In the genomic region with DNA sequence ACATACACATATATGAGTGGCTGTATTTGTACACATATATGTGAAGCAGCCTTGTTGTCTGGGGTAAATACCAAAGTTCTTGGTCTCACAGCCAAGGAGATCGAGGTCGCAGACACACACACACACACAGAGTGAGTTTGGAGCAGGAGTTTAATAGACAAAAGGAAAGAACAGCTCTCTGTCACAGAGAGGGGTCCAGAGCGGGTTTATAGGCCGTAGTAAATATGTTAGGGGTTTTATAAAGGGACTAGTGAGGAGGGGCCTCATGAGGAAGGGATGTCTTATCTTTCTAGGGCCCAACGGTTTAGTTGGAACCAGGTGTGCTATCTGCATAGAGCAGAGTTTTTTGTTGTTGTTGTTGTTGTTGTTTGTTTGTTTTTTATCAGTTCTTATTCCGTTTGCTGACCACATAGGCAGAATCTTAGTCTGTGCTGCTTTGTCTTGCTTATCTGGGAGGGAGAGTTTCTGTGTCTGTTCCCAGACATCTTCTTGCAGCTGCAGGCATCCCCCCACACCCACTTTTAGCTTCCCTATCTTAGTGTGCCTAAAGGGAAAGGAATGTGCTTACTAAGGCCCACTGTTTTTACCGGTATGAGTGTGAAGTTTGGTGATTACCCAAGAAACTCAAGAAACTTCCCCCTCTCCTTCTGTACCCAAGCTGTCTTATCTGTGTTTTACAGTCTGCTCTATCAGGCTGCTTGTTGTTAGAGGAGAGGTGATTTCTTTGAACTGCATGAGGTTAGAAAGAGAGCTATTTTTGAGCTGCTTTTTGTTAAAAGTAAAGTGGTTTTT, we compare ENCODE assay signal across 1 cellular context.
TF ChIP-seq lines count a peak whose summit lies in the region.

No MANE protein-coding gene starts in this region.

TF ChIP-seq in H1, 55 proteins besides CTCF, POLR2A, EP300 and RAD21:
- TF ChIP-seq, protein P1, sequence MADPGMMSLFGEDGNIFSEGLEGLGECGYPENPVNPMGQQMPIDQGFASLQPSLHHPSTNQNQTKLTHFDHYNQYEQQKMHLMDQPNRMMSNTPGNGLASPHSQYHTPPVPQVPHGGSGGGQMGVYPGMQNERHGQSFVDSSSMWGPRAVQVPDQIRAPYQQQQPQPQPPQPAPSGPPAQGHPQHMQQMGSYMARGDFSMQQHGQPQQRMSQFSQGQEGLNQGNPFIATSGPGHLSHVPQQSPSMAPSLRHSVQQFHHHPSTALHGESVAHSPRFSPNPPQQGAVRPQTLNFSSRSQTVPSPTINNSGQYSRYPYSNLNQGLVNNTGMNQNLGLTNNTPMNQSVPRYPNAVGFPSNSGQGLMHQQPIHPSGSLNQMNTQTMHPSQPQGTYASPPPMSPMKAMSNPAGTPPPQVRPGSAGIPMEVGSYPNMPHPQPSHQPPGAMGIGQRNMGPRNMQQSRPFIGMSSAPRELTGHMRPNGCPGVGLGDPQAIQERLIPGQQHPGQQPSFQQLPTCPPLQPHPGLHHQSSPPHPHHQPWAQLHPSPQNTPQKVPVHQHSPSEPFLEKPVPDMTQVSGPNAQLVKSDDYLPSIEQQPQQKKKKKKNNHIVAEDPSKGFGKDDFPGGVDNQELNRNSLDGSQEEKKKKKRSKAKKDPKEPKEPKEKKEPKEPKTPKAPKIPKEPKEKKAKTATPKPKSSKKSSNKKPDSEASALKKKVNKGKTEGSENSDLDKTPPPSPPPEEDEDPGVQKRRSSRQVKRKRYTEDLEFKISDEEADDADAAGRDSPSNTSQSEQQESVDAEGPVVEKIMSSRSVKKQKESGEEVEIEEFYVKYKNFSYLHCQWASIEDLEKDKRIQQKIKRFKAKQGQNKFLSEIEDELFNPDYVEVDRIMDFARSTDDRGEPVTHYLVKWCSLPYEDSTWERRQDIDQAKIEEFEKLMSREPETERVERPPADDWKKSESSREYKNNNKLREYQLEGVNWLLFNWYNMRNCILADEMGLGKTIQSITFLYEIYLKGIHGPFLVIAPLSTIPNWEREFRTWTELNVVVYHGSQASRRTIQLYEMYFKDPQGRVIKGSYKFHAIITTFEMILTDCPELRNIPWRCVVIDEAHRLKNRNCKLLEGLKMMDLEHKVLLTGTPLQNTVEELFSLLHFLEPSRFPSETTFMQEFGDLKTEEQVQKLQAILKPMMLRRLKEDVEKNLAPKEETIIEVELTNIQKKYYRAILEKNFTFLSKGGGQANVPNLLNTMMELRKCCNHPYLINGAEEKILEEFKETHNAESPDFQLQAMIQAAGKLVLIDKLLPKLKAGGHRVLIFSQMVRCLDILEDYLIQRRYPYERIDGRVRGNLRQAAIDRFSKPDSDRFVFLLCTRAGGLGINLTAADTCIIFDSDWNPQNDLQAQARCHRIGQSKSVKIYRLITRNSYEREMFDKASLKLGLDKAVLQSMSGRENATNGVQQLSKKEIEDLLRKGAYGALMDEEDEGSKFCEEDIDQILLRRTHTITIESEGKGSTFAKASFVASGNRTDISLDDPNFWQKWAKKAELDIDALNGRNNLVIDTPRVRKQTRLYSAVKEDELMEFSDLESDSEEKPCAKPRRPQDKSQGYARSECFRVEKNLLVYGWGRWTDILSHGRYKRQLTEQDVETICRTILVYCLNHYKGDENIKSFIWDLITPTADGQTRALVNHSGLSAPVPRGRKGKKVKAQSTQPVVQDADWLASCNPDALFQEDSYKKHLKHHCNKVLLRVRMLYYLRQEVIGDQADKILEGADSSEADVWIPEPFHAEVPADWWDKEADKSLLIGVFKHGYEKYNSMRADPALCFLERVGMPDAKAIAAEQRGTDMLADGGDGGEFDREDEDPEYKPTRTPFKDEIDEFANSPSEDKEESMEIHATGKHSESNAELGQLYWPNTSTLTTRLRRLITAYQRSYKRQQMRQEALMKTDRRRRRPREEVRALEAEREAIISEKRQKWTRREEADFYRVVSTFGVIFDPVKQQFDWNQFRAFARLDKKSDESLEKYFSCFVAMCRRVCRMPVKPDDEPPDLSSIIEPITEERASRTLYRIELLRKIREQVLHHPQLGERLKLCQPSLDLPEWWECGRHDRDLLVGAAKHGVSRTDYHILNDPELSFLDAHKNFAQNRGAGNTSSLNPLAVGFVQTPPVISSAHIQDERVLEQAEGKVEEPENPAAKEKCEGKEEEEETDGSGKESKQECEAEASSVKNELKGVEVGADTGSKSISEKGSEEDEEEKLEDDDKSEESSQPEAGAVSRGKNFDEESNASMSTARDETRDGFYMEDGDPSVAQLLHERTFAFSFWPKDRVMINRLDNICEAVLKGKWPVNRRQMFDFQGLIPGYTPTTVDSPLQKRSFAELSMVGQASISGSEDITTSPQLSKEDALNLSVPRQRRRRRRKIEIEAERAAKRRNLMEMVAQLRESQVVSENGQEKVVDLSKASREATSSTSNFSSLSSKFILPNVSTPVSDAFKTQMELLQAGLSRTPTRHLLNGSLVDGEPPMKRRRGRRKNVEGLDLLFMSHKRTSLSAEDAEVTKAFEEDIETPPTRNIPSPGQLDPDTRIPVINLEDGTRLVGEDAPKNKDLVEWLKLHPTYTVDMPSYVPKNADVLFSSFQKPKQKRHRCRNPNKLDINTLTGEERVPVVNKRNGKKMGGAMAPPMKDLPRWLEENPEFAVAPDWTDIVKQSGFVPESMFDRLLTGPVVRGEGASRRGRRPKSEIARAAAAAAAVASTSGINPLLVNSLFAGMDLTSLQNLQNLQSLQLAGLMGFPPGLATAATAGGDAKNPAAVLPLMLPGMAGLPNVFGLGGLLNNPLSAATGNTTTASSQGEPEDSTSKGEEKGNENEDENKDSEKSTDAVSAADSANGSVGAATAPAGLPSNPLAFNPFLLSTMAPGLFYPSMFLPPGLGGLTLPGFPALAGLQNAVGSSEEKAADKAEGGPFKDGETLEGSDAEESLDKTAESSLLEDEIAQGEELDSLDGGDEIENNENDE (IDR thresholded peaks at IDR 0.05; ENCODE audit: insufficient replicate concordance, low read length), result no peak
- no peak for TF ChIP-seq GTF2F1 (IDR thresholded peaks at IDR 0.05; ENCODE audit: borderline replicate concordance, low read depth, low read length)
- no peak for TF ChIP-seq BACH1 (IDR thresholded peaks at IDR 0.05; ENCODE audit: low read length)
- TF ChIP-seq ASH2L (IDR thresholded peaks at IDR 0.05; ENCODE audit: low read length), result peak; percentile 25
- no peak for TF ChIP-seq HDAC6 (IDR thresholded peaks at IDR 0.05; ENCODE audit: low read depth, low read length)
- 0 out of 2 replicates have a peak, but pooled peaks have one; percentile 34 for TF ChIP-seq SP1 (IDR thresholded peaks at IDR 0.05; ENCODE audit: low read depth, low read length)
- no peak for TF ChIP-seq KDM1A (IDR thresholded peaks at IDR 0.05; ENCODE audit: borderline replicate concordance, low read length)
- TF ChIP-seq NRF1 (IDR thresholded peaks at IDR 0.05; ENCODE audit: low read depth, low read length), result no peak
- no peak for TF ChIP-seq GABPA (IDR thresholded peaks at IDR 0.05; ENCODE audit: borderline replicate concordance, insufficient read depth, low read length)
- no peak for TF ChIP-seq RNF2 (IDR thresholded peaks at IDR 0.05; ENCODE audit: borderline replicate concordance, low read depth, low read length, missing control alignments, poor library complexity, severe bottlenecking)
- TF ChIP-seq CBX5 (IDR thresholded peaks at IDR 0.05; ENCODE audit: low read depth, low read length), result no peak
- TF ChIP-seq, protein P2, sequence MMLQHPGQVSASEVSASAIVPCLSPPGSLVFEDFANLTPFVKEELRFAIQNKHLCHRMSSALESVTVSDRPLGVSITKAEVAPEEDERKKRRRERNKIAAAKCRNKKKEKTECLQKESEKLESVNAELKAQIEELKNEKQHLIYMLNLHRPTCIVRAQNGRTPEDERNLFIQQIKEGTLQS (IDR thresholded peaks at IDR 0.05; ENCODE audit: insufficient read depth, low read depth, low read length), result no peak
- no peak for TF ChIP-seq CTBP2 (IDR thresholded peaks at IDR 0.05; ENCODE audit: borderline replicate concordance, insufficient read depth, insufficient read length, low read length)
